ENCODE assay signal across 8 cellular contexts in the genomic region with DNA sequence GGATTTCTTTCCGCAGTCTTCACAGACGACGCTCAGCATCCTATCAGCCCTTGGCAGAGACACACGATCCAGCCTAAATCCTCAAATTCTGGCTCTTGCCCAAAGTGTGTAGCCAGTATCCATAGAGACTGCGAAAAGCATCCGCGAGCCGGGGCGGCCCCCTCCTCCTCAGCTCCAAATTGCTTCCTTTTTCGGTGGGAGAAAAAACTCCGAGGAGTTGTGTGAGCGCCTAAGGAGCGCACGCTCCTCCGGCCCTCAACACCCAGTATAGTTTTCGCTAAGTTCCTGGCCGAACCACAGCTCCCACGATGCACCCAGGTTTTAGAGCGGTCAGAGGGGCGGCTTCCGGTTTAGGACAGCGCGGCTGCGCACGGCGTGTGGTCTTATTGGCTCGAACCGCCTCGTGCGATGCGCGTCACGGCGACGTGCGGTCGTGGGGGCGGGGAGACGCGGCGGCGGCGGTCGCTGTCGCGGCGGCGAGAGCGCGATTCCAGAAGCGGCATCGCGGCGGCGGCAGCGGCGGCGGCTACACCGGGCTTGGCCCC. TPM values are rescaled to one million over a fixed set of nuclear protein-coding genes. Genes with fewer than 3 reads are reported as not detected.
DNase-seq lines count a peak whose midpoint lies in the region; ATAC-seq and TF ChIP-seq lines count a peak whose summit lies in the region.

A gene with protein sequence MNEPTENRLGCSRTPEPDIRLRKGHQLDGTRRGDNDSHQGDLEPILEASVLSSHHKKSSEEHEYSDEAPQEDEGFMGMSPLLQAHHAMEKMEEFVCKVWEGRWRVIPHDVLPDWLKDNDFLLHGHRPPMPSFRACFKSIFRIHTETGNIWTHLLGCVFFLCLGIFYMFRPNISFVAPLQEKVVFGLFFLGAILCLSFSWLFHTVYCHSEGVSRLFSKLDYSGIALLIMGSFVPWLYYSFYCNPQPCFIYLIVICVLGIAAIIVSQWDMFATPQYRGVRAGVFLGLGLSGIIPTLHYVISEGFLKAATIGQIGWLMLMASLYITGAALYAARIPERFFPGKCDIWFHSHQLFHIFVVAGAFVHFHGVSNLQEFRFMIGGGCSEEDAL (plus strand): TSS at position 493 of the 545 bp plus-strand sequence. CDS start 63,274 bp downstream, outside the sequence.

- H3K9me3 ChIP-seq in hepatocyte (ENCODE audit: low read depth) (no peaks in the 10 kb centered on the region), aorta (ENCODE audit: control insufficient read depth, low read length) (no peaks in the 10 kb centered on the region)

- H4K20me1 ChIP-seq in hepatocyte (ENCODE audit: insufficient read depth, poor library complexity, severe bottlenecking) = peaks cover 40% of the 10 kb centered on the region

- in situ Hi-C loops in astrocyte of the cerebellum (cut with HindIII; ENCODE audit: low sequenced_read_pairs) = no loop called here

- H3K27ac ChIP-seq in hepatocyte = peak within 1 kb of the TSS; percentile 98
- H3K27ac ChIP-seq in aorta (ENCODE audit: low read depth in 1 of 2, low read length in 2 of 2) = peak within 1 kb of the TSS; percentile 46 to 65

- peak; percentile 95 for ATAC-seq in GM18511 (IDR thresholded peaks at IDR 0.05; ENCODE audit: unreplicated experiment)
- ATAC-seq in HG03025 (IDR thresholded peaks at IDR 0.05; ENCODE audit: low FRiP score, unreplicated experiment) = peak; percentile 96
- peak; percentile 99 for ATAC-seq in aorta (ENCODE audit: low FRiP score)

- peaks cover 9% of the 10 kb centered on the region for H3K4me1 ChIP-seq in hepatocyte (ENCODE audit: insufficient read depth)
- H3K4me1 ChIP-seq in aorta (ENCODE audit: control insufficient read depth in 1 of 2, insufficient read depth in 2 of 2, low read length in 2 of 2) = no peaks in the 10 kb centered on the region

- no peaks in the 10 kb centered on the region for H3K27me3 ChIP-seq in hepatocyte
- no peaks in the 10 kb centered on the region for H3K27me3 ChIP-seq in aorta (ENCODE audit: control insufficient read depth in 1 of 2, insufficient read depth in 2 of 2, low read length in 1 of 2)

- TF ChIP-seq CTCF in astrocyte of the cerebellum (IDR thresholded peaks at IDR 0.05; ENCODE audit: low read depth, low read length, missing control alignments) (no peak), hepatocyte (IDR thresholded peaks at IDR 0.05; ENCODE audit: poor library complexity) (no peak)

- peak within 1 kb of the TSS; percentile 79 for H2AFZ ChIP-seq in hepatocyte

- under 1% methylated on average over 34 of the region's 59 CpGs for WGBS in hepatocyte (ENCODE audit: low lambda C conversion rate, missing lambda C conversion rate)
- 0 to 1% methylated on average over 57 to 59 of the region's 59 CpGs for WGBS in aorta, 2 donors

- H3K36me3 ChIP-seq in hepatocyte (replicated peaks; ENCODE audit: insufficient read depth, low read depth) (no peaks in the 10 kb centered on the region), aorta (ENCODE audit: control insufficient read depth in 1 of 2, insufficient read depth in 2 of 2, low read length in 1 of 2) (no peaks in the 10 kb centered on the region)

- DNase-seq in NCI-H2081 (lab: John Stamatoyannopoulos, UW) (peak; percentile 96 to 98), T-helper 9 cell (peak; percentile 88), astrocyte of the cerebellum (ENCODE audit: low read depth) (peak; percentile 94), hepatocyte (ENCODE audit: low spot score) (peak; percentile 99), renal cortical epithelial cell (ENCODE audit: low read depth) (peak; percentile 90), aorta (peak; percentile 98)

- H3K79me2 ChIP-seq in hepatocyte = peaks cover 45% of the 10 kb centered on the region

- intact Hi-C loops in aorta (cut with DNase I) = loop anchor here (2.0 to 10.0 kb wide), 3 partner anchors 30 to 84 kb away; no protein-coding TSS in a partner anchor

- peak within 1 kb of the TSS; percentile 81 for H3K4me3 ChIP-seq in astrocyte of the cerebellum (ENCODE audit: low read depth, low read length)
- peak within 1 kb of the TSS; percentile 89 for H3K4me3 ChIP-seq in hepatocyte
- H3K4me3 ChIP-seq in aorta (ENCODE audit: low read length in 2 of 2) = peak within 1 kb of the TSS; percentile 66 to 77

- H3K9me2 ChIP-seq in hepatocyte (replicated peaks; ENCODE audit: insufficient read depth) = no peaks in the 10 kb centered on the region

- peak within 1 kb of the TSS; percentile 90 for H3K4me2 ChIP-seq in hepatocyte

RNA-seq across cellular contexts. Expression of the gene that starts here (rescaled TPM):
- 47.3 and 50.7 TPM in 2 replicates for total RNA-seq in hepatocyte
- 10.4 and 12.4 TPM in 2 replicates for polyA plus RNA-seq in hepatocyte
- total RNA-seq in renal cortical epithelial cell = 32.1 and 47.1 TPM in 2 replicates
- 10 to 100 TPM; 47.6 to 50.5 TPM for total RNA-seq in aorta
- 10 to 100 TPM; 14.8 to 15.8 TPM for polyA plus RNA-seq in aorta

Comparison
In these comparisons a context has a peak if more than half of its experiments do, and no peak if none do; other contexts are left out.
1. Peak in every context shown above with its lines: DNase-seq, ATAC-seq, H3K4me3 ChIP-seq and H3K27ac ChIP-seq.